In genomic region chr10:129332476-129332875, GRCh38 we compare ENCODE assay signal across 10 cellular contexts.
DNase-seq lines count a peak whose midpoint lies in the region; ATAC-seq, FAIRE-seq and TF ChIP-seq lines count a peak whose summit lies in the region.
"Had no signal": no experiment of that assay in that cellular context is flagged by ENCODE, and none has a peak within 500 bp of the region (broad histone marks: within the 10 kb centered on the region; RNA-seq: fewer than 3 reads in every experiment).

No MANE protein-coding gene starts in this region.

- no peaks in the 10 kb centered on the region for H3K27me3 ChIP-seq in CD8-positive, alpha-beta T cell (ENCODE audit: insufficient read depth, low read length)
- H3K27me3 ChIP-seq: SJSA1 had no signal

- H3K36me3 Mint-ChIP-seq in CD8-positive, alpha-beta T cell: no peaks in the 10 kb centered on the region
- H3K36me3 Mint-ChIP-seq: activated naive CD8-positive, alpha-beta T cell treated with anti-CD3 and anti-CD28 coated beads, Interleukin-2, amount 10 ng/mL, durations not matched to agents 7 days and 5 days had no signal

- ATAC-seq in CD8-positive, alpha-beta T cell: no peak
- ATAC-seq in HG02759 (IDR thresholded peaks at IDR 0.05; ENCODE audit: unreplicated experiment) (no peak), HG03280 (IDR thresholded peaks at IDR 0.05; ENCODE audit: unreplicated experiment) (no peak)

- H3K4me3 ChIP-seq in CD8-positive, alpha-beta T cell (ENCODE audit: low read depth, low read length): no peak overlapping the region
- H3K4me3 ChIP-seq in kidney (ENCODE audit: low read length in 2 of 2): no peak overlapping the region
- H3K4me3 ChIP-seq: SJSA1 had no signal

- peaks cover 11% of the 10 kb centered on the region for H3K27me3 Mint-ChIP-seq in CD8-positive, alpha-beta T cell (ENCODE audit: low read depth)

- intact Hi-C loops in CD8-positive, alpha-beta T cell (cut with DNase I, micrococcal nuclease): loop anchor here in 1 of 2 experiments (1.0 kb wide), 1 partner anchor 301 kb away; no protein-coding TSS in a partner anchor
- intact Hi-C loops in kidney (cut with DNase I): no loop called here

- no peaks in the 10 kb centered on the region for H3K36me3 ChIP-seq in CD8-positive, alpha-beta T cell (ENCODE audit: insufficient read depth, low read length)
- no peaks in the 10 kb centered on the region for H3K36me3 ChIP-seq in kidney (ENCODE audit: control insufficient read depth in 1 of 2, insufficient read depth in 2 of 2, low read length in 2 of 2)
- H3K36me3 ChIP-seq: SJSA1 had no signal

- H3K27ac Mint-ChIP-seq in CD8-positive, alpha-beta T cell: no peak overlapping the region
- H3K27ac Mint-ChIP-seq: activated naive CD8-positive, alpha-beta T cell treated with anti-CD3 and anti-CD28 coated beads, Interleukin-2, amount 10 ng/mL, durations not matched to agents 7 days and 5 days had no signal

- no peak overlapping the region for H3K27ac ChIP-seq in CD8-positive, alpha-beta T cell (ENCODE audit: low read depth, low read length)
- no peak overlapping the region for H3K27ac ChIP-seq in kidney (ENCODE audit: low read depth in 2 of 2, low read length in 2 of 2)
- H3K27ac ChIP-seq: SJSA1 had no signal

- no peak for FAIRE-seq in kidney (lab: Jason Lieb, UNC)

- CTCF ChIA-PET in CD8-positive, alpha-beta T cell (lab: Charles Lee): interaction anchor here (0.9 to 5.3 kb wide), 7 partner anchors 9 to 300 kb away, joined by 3 to 59 read pairs (median 4); no protein-coding TSS in a partner anchor

- peak in 1 of 7 experiments; percentile 15 for DNase-seq in CD8-positive, alpha-beta T cell
- DNase-seq in H4 (ENCODE audit: low spot score) (peak; percentile 24), UCSD-AML1 (lab: John Stamatoyannopoulos, UW; ENCODE audit: unreplicated experiment) (peak; percentile 26), kidney (no peak), Ammon's horn (ENCODE audit: low spot score) (no peak), KG1 (lab: John Stamatoyannopoulos, UW) (no peak)
- DNase-seq: activated naive CD8-positive, alpha-beta T cell treated with anti-CD3 and anti-CD28 coated beads, Interleukin-2, amount 10 ng/mL, durations not matched to agents 7 days and 5 days had no signal

- H3K9ac ChIP-seq in kidney (ENCODE audit: low read length in 2 of 2): no peak overlapping the region

- H3K9me3 Mint-ChIP-seq in CD8-positive, alpha-beta T cell: no peaks in the 10 kb centered on the region
- H3K9me3 Mint-ChIP-seq: activated naive CD8-positive, alpha-beta T cell treated with anti-CD3 and anti-CD28 coated beads, Interleukin-2, amount 10 ng/mL, durations not matched to agents 7 days and 5 days had no signal

- H3K4me3 Mint-ChIP-seq in CD8-positive, alpha-beta T cell: no peak overlapping the region
- H3K4me3 Mint-ChIP-seq: activated naive CD8-positive, alpha-beta T cell treated with anti-CD3 and anti-CD28 coated beads, Interleukin-2, amount 10 ng/mL, durations not matched to agents 7 days and 5 days had no signal

- no peaks in the 10 kb centered on the region for H3K9me3 ChIP-seq in CD8-positive, alpha-beta T cell (ENCODE audit: low read length)
- H3K9me3 ChIP-seq in kidney (ENCODE audit: control insufficient read depth in 1 of 2, low read length in 2 of 2): no peaks in the 10 kb centered on the region

- H3K4me1 Mint-ChIP-seq in CD8-positive, alpha-beta T cell (ENCODE audit: low read depth): no peaks in the 10 kb centered on the region

- peaks cover 5% of the 10 kb centered on the region for H3K4me1 ChIP-seq in CD8-positive, alpha-beta T cell (ENCODE audit: insufficient read depth, low read length)
- H3K4me1 ChIP-seq in kidney (ENCODE audit: control insufficient read depth in 1 of 2, insufficient read depth in 1 of 2, low read depth in 1 of 2, low read length in 2 of 2): no peaks in the 10 kb centered on the region
- H3K4me1 ChIP-seq: SJSA1 had no signal

- peak; percentile 30 for TF ChIP-seq CTCF in CD8-positive, alpha-beta T cell (IDR thresholded peaks at IDR 0.05)
- peak; percentile 25 for TF ChIP-seq CTCF in kidney (IDR thresholded peaks at IDR 0.05; ENCODE audit: borderline replicate concordance, extremely low read depth, insufficient read depth)

- POLR2A ChIA-PET in CD8-positive, alpha-beta T cell (lab: Charles Lee): no interaction called here

Comparison
In these comparisons a context has a peak if more than half of its experiments do, and no peak if none do; other contexts are left out.
1. DNase-seq: peak in H4 (single experiment) and UCSD-AML1 (single experiment); none in kidney (single experiment), Ammon's horn (single experiment) and KG1 (single experiment).